ENCODE assay signal across 2 cellular contexts in the genomic region with DNA sequence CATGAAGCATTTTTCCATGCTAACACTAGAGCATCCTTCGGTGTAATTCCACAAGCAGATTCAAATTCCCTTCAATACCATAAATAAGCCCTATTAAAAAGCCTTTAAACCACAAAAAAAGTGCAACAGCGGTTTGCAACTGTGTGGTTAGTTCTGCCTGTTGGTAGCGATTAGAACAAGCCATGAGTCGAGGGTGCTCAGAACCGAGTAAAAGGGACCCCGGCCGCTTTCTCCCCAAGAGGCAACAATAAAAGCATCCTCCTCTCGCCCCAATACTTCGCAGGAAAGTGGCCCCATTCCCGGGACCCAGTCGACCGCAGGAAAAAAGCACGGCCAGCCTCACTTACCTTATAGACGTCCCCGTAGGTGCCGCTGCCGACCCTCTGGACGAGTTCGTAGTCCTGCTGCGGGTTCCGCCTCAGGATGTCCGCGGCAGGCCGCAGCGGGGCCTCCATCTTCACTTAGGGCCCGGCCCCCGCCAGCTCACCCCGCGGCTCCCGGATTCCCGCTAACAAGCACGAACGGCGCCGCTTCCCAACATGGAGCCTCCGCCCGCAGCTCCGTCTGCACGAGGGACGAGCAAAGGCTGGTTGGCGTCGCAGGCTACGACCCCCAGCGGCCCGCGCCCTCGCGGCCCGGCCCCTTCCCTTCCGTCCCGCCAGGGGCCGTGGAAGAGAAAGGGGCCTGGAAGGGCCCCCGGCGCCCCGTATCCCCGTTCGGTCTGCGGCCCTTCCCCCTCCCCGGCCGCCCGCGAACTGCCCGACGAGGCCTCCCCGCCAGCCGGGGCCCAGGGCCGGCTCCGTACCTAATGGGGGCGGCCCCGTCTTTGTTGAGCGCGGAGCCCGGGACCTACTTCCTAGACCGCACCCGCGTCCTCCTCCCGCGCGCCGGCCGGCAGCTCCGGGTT.
TF ChIP-seq lines count a peak whose summit lies in the region.

No MANE protein-coding gene starts in this region.

TF ChIP-seq in Ishikawa, 13 proteins besides CTCF, POLR2A, EP300 and RAD21:
- TF ChIP-seq, protein P1, sequence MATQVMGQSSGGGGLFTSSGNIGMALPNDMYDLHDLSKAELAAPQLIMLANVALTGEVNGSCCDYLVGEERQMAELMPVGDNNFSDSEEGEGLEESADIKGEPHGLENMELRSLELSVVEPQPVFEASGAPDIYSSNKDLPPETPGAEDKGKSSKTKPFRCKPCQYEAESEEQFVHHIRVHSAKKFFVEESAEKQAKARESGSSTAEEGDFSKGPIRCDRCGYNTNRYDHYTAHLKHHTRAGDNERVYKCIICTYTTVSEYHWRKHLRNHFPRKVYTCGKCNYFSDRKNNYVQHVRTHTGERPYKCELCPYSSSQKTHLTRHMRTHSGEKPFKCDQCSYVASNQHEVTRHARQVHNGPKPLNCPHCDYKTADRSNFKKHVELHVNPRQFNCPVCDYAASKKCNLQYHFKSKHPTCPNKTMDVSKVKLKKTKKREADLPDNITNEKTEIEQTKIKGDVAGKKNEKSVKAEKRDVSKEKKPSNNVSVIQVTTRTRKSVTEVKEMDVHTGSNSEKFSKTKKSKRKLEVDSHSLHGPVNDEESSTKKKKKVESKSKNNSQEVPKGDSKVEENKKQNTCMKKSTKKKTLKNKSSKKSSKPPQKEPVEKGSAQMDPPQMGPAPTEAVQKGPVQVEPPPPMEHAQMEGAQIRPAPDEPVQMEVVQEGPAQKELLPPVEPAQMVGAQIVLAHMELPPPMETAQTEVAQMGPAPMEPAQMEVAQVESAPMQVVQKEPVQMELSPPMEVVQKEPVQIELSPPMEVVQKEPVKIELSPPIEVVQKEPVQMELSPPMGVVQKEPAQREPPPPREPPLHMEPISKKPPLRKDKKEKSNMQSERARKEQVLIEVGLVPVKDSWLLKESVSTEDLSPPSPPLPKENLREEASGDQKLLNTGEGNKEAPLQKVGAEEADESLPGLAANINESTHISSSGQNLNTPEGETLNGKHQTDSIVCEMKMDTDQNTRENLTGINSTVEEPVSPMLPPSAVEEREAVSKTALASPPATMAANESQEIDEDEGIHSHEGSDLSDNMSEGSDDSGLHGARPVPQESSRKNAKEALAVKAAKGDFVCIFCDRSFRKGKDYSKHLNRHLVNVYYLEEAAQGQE (IDR thresholded peaks at IDR 0.05; ENCODE audit: low read depth): no peak
- TF ChIP-seq, protein P2, sequence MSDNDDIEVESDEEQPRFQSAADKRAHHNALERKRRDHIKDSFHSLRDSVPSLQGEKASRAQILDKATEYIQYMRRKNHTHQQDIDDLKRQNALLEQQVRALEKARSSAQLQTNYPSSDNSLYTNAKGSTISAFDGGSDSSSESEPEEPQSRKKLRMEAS (IDR thresholded peaks at IDR 0.05): peak; percentile 64
- TF ChIP-seq YY1 (IDR thresholded peaks at IDR 0.05; ENCODE audit: low read depth) (peak; percentile 42), CEBPB (IDR thresholded peaks at IDR 0.05) (no peak), TAF1 (IDR thresholded peaks at IDR 0.05; ENCODE audit: low read depth) (0 out of 2 replicates have a peak, but pooled peaks have one; percentile 26)
- TF ChIP-seq, protein P3, sequence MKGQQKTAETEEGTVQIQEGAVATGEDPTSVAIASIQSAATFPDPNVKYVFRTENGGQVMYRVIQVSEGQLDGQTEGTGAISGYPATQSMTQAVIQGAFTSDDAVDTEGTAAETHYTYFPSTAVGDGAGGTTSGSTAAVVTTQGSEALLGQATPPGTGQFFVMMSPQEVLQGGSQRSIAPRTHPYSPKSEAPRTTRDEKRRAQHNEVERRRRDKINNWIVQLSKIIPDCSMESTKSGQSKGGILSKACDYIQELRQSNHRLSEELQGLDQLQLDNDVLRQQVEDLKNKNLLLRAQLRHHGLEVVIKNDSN (IDR thresholded peaks at IDR 0.05): no peak

TF ChIP-seq in HepG2, 621 proteins besides CTCF, POLR2A, EP300 and RAD21 (continued from another document and continues in another):
- TF ChIP-seq RFX5 (IDR thresholded peaks at IDR 0.05; ENCODE audit: low read depth, low read length) (no peak), FOXA3 (CRISPR knock-in tag; IDR thresholded peaks at IDR 0.05) (no peak), ZNF501 (CRISPR knock-in tag; IDR thresholded peaks at IDR 0.05) (0 out of 2 replicates have a peak, but pooled peaks have one; percentile 10), ADNP (CRISPR knock-in tag; IDR thresholded peaks at IDR 0.05) (no peak), AHR (CRISPR knock-in tag; IDR thresholded peaks at IDR 0.05) (no peak), ZNF724P (CRISPR knock-in tag; IDR thresholded peaks at IDR 0.05; ENCODE audit: borderline replicate concordance) (peak; percentile 85; the same call in 1 of the 2 replicates), GTF2F1 (IDR thresholded peaks at IDR 0.05; ENCODE audit: low read length) (no peak), ZNF737 (CRISPR knock-in tag; IDR thresholded peaks at IDR 0.05; ENCODE audit: borderline replicate concordance) (0 out of 2 replicates have a peak, but pooled peaks have one; percentile 79), YY1 (IDR thresholded peaks at IDR 0.05; ENCODE audit: insufficient read depth, insufficient replicate concordance, low read depth, low read length) (peak; percentile 33), ZNF33B (CRISPR knock-in tag; IDR thresholded peaks at IDR 0.05) (0 out of 2 replicates have a peak, but pooled peaks have one; percentile 64), ZNF260 (CRISPR knock-in tag; IDR thresholded peaks at IDR 0.05; ENCODE audit: borderline replicate concordance, low read depth) (no peak), AGO1 (IDR thresholded peaks at IDR 0.05; ENCODE audit: low read depth, low read length, poor library complexity, severe bottlenecking) (peak; percentile 68), TAF15 (IDR thresholded peaks at IDR 0.05; ENCODE audit: low read depth, low read length, poor library complexity, severe bottlenecking) (no peak), KMT2A (CRISPR knock-in tag; IDR thresholded peaks at IDR 0.05) (no peak; the same call in none of the 2 replicates), SALL2 (CRISPR knock-in tag; IDR thresholded peaks at IDR 0.05) (0 out of 2 replicates have a peak, but pooled peaks have one; percentile 16), NFKB2 (CRISPR knock-in tag; IDR thresholded peaks at IDR 0.05; ENCODE audit: borderline replicate concordance) (peak; percentile 3; the same call in 1 of the 2 replicates), KDM4B (CRISPR knock-in tag; IDR thresholded peaks at IDR 0.05) (0 out of 2 replicates have a peak, but pooled peaks have one; percentile 48), GABPB1 (CRISPR knock-in tag; IDR thresholded peaks at IDR 0.05) (peak; percentile 46; the same call in 1 of the 2 replicates), ZNF672 (CRISPR knock-in tag; IDR thresholded peaks at IDR 0.05) (no peak), ELF3 (CRISPR knock-in tag; IDR thresholded peaks at IDR 0.05) (0 out of 2 replicates have a peak, but pooled peaks have one; percentile 10), ZNF552 (CRISPR knock-in tag; IDR thresholded peaks at IDR 0.05; ENCODE audit: borderline replicate concordance) (no peak), SALL1 (CRISPR knock-in tag; IDR thresholded peaks at IDR 0.05) (peak; percentile 12; the same call in 1 of the 2 replicates), TGIF2 (CRISPR knock-in tag; IDR thresholded peaks at IDR 0.05) (no peak), NR2F6 (IDR thresholded peaks at IDR 0.05) (no peak), NR2F6 (CRISPR knock-in tag; IDR thresholded peaks at IDR 0.05) (no peak), KDM5B (CRISPR knock-in tag; IDR thresholded peaks at IDR 0.05; ENCODE audit: borderline replicate concordance) (peak; percentile 72; the same call in 1 of the 2 replicates), RBFOX2 (IDR thresholded peaks at IDR 0.05; ENCODE audit: low read depth, low read length) (no peak), ZNF17 (CRISPR knock-in tag; IDR thresholded peaks at IDR 0.05) (no peak), MED13 (CRISPR knock-in tag; IDR thresholded peaks at IDR 0.05) (no peak), U2AF1 (optimal IDR thresholded peaks at IDR 0.05; ENCODE audit: low read depth, low read length) (no peak), ZNF34 (CRISPR knock-in tag; IDR thresholded peaks at IDR 0.05; ENCODE audit: borderline replicate concordance) (no peak), ZIK1 (CRISPR knock-in tag; IDR thresholded peaks at IDR 0.05; ENCODE audit: borderline replicate concordance, low read depth) (no peak)
- TF ChIP-seq, protein P4, sequence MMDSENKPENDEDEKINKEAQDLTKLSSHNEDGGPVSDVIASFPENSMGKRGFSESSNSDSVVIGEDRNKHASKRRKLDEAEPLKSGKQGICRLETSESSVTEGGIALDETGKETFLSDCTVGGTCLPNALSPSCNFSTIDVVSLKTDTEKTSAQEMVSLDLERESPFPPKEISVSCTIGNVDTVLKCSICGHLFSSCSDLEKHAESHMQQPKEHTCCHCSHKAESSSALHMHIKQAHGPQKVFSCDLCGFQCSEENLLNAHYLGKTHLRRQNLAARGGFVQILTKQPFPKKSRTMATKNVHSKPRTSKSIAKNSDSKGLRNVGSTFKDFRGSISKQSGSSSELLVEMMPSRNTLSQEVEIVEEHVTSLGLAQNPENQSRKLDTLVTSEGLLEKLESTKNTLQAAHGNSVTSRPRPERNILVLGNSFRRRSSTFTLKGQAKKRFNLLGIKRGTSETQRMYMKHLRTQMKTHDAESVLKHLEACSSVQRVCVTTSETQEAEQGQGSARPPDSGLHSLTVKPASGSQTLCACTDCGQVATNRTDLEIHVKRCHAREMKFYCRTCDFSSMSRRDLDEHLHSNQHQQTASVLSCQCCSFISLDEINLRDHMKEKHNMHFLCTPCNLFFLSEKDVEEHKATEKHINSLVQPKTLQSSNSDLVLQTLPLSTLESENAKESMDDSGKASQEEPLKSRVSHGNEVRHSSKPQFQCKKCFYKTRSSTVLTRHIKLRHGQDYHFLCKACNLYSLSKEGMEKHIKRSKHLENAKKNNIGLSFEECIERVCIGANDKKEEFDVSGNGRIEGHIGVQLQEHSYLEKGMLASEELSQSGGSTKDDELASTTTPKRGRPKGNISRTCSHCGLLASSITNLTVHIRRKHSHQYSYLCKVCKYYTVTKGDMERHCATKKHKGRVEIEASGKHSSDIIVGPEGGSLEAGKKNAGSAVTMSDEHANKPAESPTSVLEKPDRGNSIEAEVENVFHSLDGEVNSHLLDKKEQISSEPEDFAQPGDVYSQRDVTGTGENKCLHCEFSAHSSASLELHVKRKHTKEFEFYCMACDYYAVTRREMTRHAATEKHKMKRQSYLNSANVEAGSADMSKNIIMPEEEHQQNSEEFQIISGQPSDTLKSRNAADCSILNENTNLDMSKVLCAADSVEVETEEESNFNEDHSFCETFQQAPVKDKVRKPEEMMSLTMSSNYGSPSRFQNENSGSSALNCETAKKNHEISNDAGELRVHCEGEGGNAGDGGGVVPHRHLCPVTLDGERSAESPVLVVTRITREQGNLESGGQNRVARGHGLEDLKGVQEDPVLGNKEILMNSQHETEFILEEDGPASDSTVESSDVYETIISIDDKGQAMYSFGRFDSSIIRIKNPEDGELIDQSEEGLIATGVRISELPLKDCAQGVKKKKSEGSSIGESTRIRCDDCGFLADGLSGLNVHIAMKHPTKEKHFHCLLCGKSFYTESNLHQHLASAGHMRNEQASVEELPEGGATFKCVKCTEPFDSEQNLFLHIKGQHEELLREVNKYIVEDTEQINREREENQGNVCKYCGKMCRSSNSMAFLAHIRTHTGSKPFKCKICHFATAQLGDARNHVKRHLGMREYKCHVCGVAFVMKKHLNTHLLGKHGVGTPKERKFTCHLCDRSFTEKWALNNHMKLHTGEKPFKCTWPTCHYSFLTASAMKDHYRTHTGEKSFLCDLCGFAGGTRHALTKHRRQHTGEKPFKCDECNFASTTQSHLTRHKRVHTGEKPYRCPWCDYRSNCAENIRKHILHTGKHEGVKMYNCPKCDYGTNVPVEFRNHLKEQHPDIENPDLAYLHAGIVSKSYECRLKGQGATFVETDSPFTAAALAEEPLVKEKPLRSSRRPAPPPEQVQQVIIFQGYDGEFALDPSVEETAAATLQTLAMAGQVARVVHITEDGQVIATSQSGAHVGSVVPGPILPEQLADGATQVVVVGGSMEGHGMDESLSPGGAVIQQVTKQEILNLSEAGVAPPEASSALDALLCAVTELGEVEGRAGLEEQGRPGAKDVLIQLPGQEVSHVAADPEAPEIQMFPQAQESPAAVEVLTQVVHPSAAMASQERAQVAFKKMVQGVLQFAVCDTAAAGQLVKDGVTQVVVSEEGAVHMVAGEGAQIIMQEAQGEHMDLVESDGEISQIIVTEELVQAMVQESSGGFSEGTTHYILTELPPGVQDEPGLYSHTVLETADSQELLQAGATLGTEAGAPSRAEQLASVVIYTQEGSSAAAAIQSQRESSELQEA (CRISPR knock-in tag; IDR thresholded peaks at IDR 0.05; ENCODE audit: not compliant biosample characterization): peak; percentile 19
- TF ChIP-seq, protein P5, sequence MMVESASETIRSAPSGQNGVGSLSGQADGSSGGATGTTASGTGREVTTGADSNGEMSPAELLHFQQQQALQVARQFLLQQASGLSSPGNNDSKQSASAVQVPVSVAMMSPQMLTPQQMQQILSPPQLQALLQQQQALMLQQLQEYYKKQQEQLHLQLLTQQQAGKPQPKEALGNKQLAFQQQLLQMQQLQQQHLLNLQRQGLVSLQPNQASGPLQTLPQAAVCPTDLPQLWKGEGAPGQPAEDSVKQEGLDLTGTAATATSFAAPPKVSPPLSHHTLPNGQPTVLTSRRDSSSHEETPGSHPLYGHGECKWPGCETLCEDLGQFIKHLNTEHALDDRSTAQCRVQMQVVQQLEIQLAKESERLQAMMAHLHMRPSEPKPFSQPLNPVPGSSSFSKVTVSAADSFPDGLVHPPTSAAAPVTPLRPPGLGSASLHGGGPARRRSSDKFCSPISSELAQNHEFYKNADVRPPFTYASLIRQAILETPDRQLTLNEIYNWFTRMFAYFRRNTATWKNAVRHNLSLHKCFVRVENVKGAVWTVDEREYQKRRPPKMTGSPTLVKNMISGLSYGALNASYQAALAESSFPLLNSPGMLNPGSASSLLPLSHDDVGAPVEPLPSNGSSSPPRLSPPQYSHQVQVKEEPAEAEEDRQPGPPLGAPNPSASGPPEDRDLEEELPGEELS (CRISPR knock-in tag; IDR thresholded peaks at IDR 0.05): no peak
- TF ChIP-seq, protein P6, sequence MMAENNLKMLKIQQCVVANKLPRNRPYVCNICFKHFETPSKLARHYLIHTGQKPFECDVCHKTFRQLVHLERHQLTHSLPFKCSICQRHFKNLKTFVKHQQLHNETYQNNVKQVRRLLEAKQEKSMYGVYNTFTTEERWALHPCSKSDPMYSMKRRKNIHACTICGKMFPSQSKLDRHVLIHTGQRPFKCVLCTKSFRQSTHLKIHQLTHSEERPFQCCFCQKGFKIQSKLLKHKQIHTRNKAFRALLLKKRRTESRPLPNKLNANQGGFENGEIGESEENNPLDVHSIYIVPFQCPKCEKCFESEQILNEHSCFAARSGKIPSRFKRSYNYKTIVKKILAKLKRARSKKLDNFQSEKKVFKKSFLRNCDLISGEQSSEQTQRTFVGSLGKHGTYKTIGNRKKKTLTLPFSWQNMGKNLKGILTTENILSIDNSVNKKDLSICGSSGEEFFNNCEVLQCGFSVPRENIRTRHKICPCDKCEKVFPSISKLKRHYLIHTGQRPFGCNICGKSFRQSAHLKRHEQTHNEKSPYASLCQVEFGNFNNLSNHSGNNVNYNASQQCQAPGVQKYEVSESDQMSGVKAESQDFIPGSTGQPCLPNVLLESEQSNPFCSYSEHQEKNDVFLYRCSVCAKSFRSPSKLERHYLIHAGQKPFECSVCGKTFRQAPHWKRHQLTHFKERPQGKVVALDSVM (CRISPR knock-in tag; IDR thresholded peaks at IDR 0.05): peak; percentile 19; the same call in 1 of the 2 replicates
- TF ChIP-seq, protein P7, sequence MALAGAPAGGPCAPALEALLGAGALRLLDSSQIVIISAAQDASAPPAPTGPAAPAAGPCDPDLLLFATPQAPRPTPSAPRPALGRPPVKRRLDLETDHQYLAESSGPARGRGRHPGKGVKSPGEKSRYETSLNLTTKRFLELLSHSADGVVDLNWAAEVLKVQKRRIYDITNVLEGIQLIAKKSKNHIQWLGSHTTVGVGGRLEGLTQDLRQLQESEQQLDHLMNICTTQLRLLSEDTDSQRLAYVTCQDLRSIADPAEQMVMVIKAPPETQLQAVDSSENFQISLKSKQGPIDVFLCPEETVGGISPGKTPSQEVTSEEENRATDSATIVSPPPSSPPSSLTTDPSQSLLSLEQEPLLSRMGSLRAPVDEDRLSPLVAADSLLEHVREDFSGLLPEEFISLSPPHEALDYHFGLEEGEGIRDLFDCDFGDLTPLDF (CRISPR knock-in tag; IDR thresholded peaks at IDR 0.05): peak; percentile 48; the same call in 1 of the 2 replicates
